ENCODE assay signal across 8 cellular contexts in genomic region chr1:150067184-150068182, GRCh38. TPM values are rescaled to one million over a fixed set of nuclear protein-coding genes. Genes with fewer than 3 reads are reported as not detected.
DNase-seq lines count a peak whose midpoint lies in the region; ATAC-seq lines count a peak whose summit lies in the region.

TSS of gene VPS45 (plus strand) at chr1:150067776. CDS start at chr1:150067858, 82 bp downstream.

- WGBS in esophagus, 2 donors: 1% methylated on average over 47 of the region's 47 CpGs

- DNase-seq in D341Med (ENCODE audit: low spot score): peak; percentile 95
- peak; percentile 62 for DNase-seq in OCI-M2 (lab: John Stamatoyannopoulos, UW; ENCODE audit: unreplicated experiment)
- peak; percentile 81 for DNase-seq in activated T-cell treated with anti-CD3 and anti-CD28 coated beads, Interleukin-2, amount 50 U/mL, for 1 hour
- peak; percentile 59 for DNase-seq in stimulated activated CD8-positive, alpha-beta memory T cell treated with anti-CD3 and anti-CD28 coated beads, Interleukin-7, amount 100 ng/mL, for 24 hours (ENCODE audit: low read depth)

- H3K4me1 ChIP-seq in esophagus (ENCODE audit: control insufficient read depth in 2 of 2, insufficient read depth in 2 of 2, low read length in 1 of 2): peaks cover 0 to 2% of the 10 kb centered on the region in 2 donors
- peaks cover 23% of the 10 kb centered on the region for H3K4me1 ChIP-seq in muscle layer of colon (ENCODE audit: insufficient read depth, low read length)

- H3K27me3 ChIP-seq in esophagus (ENCODE audit: control insufficient read depth in 1 of 2, insufficient read depth in 2 of 2, low read length in 2 of 2) (no peaks in the 10 kb centered on the region), muscle layer of colon (ENCODE audit: control insufficient read depth in 1 of 2, insufficient read depth in 2 of 2, low read length in 2 of 2) (no peaks in the 10 kb centered on the region)

- peak within 1 kb of the TSS; percentile 57 to 91 for H3K4me3 ChIP-seq in esophagus (ENCODE audit: low read depth in 1 of 2, low read length in 2 of 2)
- peak within 1 kb of the TSS; percentile 90 to 95 for H3K4me3 ChIP-seq in muscle layer of colon (ENCODE audit: low read depth in 1 of 2, low read length in 2 of 2)

- peak within 1 kb of the TSS; percentile 92 to 99 (median 96) for H3K4me3 Mint-ChIP-seq in IgD-negative memory B cell

- no peaks in the 10 kb centered on the region for H3K27me3 Mint-ChIP-seq in IgD-negative memory B cell

- no peaks in the 10 kb centered on the region for H3K9me3 Mint-ChIP-seq in IgD-negative memory B cell

- H3K36me3 ChIP-seq in esophagus (ENCODE audit: control insufficient read depth in 2 of 2, insufficient read depth in 2 of 2, low read length in 1 of 2): no peaks in the 10 kb centered on the region
- peaks cover 20% of the 10 kb centered on the region for H3K36me3 ChIP-seq in muscle layer of colon (ENCODE audit: insufficient read depth, low read length)

- H3K27ac ChIP-seq in esophagus (ENCODE audit: low read depth in 2 of 2, low read length in 1 of 2) (peak within 1 kb of the TSS; percentile 82 to 96), muscle layer of colon (ENCODE audit: low read depth, low read length) (peak within 1 kb of the TSS; percentile 100)

- H3K27ac Mint-ChIP-seq in IgD-negative memory B cell: peak within 1 kb of the TSS; percentile 84 to 96 (median 89)

- H3K4me1 Mint-ChIP-seq in IgD-negative memory B cell: peaks cover 8 to 28% (median 24%) of the 10 kb centered on the region in 3 donors

- H3K9ac ChIP-seq in muscle layer of colon (ENCODE audit: low read length): peak within 1 kb of the TSS; percentile 84

- peak; percentile 69 for ATAC-seq in GM21515 (IDR thresholded peaks at IDR 0.05; ENCODE audit: unreplicated experiment)

- peaks cover 3% of the 10 kb centered on the region for H3K36me3 Mint-ChIP-seq in IgD-negative memory B cell

- H3K9me3 ChIP-seq in esophagus (ENCODE audit: control insufficient read depth in 2 of 2, insufficient read depth in 1 of 2, low read depth in 1 of 2, low read length in 1 of 2) (no peaks in the 10 kb centered on the region), muscle layer of colon (ENCODE audit: low read length) (no peaks in the 10 kb centered on the region)

RNA-seq across cellular contexts. Expression of gene VPS45, which starts in this region (rescaled TPM):
- polyA plus RNA-seq in IgD-negative memory B cell (17.0 TPM), esophagus (10 to 100 TPM; 16.1 to 19.3 TPM)

Comparison
In these comparisons a context has a peak if more than half of its experiments do, and no peak if none do; other contexts are left out.
1. Peak in every context shown above with its lines: DNase-seq, ATAC-seq, H3K4me3 ChIP-seq and H3K27ac ChIP-seq.